ENCODE assay signal across 1 cellular context in the genomic region with DNA sequence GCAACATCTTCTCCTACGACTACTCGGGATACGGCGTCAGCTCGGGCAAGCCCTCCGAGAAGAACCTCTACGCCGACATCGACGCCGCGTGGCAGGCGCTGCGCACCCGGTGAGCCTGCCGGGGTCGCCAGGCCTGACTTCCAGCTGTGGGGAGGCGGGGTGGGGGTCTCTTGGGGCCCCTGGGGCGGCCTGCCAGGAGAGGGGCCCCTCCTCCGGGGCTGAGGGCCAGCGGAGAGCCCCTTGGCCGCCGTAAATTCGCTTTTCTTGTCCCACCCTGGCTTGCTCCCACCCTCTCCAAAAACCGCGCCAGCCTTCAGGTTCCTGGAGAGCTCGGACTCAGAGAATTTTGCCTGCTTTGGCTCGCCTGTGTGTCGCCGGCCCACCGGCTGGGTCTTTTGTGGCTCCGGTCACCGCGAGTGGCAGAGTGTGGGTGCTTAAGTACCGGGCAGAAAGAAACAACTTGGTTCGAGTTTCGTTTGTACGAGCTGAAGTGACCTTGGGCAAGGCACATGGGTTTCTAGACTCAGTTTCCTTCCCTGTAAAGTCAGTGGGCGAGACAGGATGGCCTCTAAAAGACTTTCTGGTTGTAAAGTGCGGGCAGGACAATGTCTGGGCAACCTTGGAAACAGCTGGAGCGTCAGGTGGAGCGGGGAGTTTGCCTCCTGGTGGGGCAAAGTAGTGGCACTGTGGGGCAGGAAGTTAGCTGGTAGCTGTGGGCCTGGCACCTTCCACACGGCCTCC.
TF ChIP-seq lines count a peak whose summit lies in the region.

No MANE protein-coding gene starts in this region.

TF ChIP-seq in HepG2, 621 proteins besides CTCF, POLR2A, EP300 and RAD21 (continued from another document and continues in another):
- TF ChIP-seq, protein P1, sequence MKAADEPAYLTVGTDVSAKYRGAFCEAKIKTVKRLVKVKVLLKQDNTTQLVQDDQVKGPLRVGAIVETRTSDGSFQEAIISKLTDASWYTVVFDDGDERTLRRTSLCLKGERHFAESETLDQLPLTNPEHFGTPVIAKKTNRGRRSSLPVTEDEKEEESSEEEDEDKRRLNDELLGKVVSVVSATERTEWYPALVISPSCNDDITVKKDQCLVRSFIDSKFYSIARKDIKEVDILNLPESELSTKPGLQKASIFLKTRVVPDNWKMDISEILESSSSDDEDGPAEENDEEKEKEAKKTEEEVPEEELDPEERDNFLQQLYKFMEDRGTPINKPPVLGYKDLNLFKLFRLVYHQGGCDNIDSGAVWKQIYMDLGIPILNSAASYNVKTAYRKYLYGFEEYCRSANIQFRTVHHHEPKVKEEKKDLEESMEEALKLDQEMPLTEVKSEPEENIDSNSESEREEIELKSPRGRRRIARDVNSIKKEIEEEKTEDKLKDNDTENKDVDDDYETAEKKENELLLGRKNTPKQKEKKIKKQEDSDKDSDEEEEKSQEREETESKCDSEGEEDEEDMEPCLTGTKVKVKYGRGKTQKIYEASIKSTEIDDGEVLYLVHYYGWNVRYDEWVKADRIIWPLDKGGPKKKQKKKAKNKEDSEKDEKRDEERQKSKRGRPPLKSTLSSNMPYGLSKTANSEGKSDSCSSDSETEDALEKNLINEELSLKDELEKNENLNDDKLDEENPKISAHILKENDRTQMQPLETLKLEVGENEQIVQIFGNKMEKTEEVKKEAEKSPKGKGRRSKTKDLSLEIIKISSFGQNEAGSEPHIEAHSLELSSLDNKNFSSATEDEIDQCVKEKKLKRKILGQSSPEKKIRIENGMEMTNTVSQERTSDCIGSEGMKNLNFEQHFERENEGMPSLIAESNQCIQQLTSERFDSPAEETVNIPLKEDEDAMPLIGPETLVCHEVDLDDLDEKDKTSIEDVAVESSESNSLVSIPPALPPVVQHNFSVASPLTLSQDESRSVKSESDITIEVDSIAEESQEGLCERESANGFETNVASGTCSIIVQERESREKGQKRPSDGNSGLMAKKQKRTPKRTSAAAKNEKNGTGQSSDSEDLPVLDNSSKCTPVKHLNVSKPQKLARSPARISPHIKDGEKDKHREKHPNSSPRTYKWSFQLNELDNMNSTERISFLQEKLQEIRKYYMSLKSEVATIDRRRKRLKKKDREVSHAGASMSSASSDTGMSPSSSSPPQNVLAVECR (CRISPR knock-in tag; IDR thresholded peaks at IDR 0.05; ENCODE audit: borderline replicate concordance): no peak
- TF ChIP-seq ZNF572 (CRISPR knock-in tag; IDR thresholded peaks at IDR 0.05) (no peak), TAF1 (CRISPR knock-in tag; IDR thresholded peaks at IDR 0.05) (0 out of 2 replicates have a peak, but pooled peaks have one; percentile 12), ZNF225 (CRISPR knock-in tag; IDR thresholded peaks at IDR 0.05) (no peak), ARNTL (CRISPR knock-in tag; IDR thresholded peaks at IDR 0.05) (no peak), HNRNPL (IDR thresholded peaks at IDR 0.05; ENCODE audit: low read depth, low read length) (peak; percentile 85), FOXM1 (CRISPR knock-in tag; IDR thresholded peaks at IDR 0.05) (no peak), ATF3 (CRISPR knock-in tag; IDR thresholded peaks at IDR 0.05) (no peak), ZNF761 (CRISPR knock-in tag; conservative IDR thresholded peaks at IDR 0.05) (no peak), TMF1 (CRISPR knock-in tag; IDR thresholded peaks at IDR 0.05; ENCODE audit: low read depth) (no peak), ZNF558 (CRISPR knock-in tag; IDR thresholded peaks at IDR 0.05; ENCODE audit: borderline replicate concordance) (no peak), LBX2 (CRISPR knock-in tag; IDR thresholded peaks at IDR 0.05; ENCODE audit: borderline replicate concordance) (no peak), ZNF788 (CRISPR knock-in tag; IDR thresholded peaks at IDR 0.05; ENCODE audit: borderline replicate concordance) (no peak), MED1 (CRISPR knock-in tag; IDR thresholded peaks at IDR 0.05) (no peak), ZNF652 (CRISPR knock-in tag; IDR thresholded peaks at IDR 0.05; ENCODE audit: borderline replicate concordance, low read depth) (no peak), ZC3H13 (CRISPR knock-in tag; IDR thresholded peaks at IDR 0.05) (0 out of 2 replicates have a peak, but pooled peaks have one; percentile 31), ZBTB42 (CRISPR knock-in tag; IDR thresholded peaks at IDR 0.05) (no peak), FOXK1 (CRISPR knock-in tag; IDR thresholded peaks at IDR 0.05; ENCODE audit: borderline replicate concordance, low read depth) (no peak), POLR2AphosphoS2 (IDR thresholded peaks at IDR 0.05; ENCODE audit: low read depth, low read length) (no peak), GATAD2A (CRISPR knock-in tag; IDR thresholded peaks at IDR 0.05) (0 out of 2 replicates have a peak, but pooled peaks have one; percentile 26), PHF5A (CRISPR knock-in tag; IDR thresholded peaks at IDR 0.05; ENCODE audit: low read depth, unreplicated experiment) (no peak), KLF13 (CRISPR knock-in tag; IDR thresholded peaks at IDR 0.05) (no peak), ZNF567 (CRISPR knock-in tag; IDR thresholded peaks at IDR 0.05; ENCODE audit: borderline replicate concordance) (no peak), SNAPC2 (CRISPR knock-in tag; IDR thresholded peaks at IDR 0.05) (no peak), MAFG (CRISPR knock-in tag; IDR thresholded peaks at IDR 0.05) (no peak), ZNF335 (CRISPR knock-in tag; IDR thresholded peaks at IDR 0.05) (0 out of 2 replicates have a peak, but pooled peaks have one; percentile 29), POGK (CRISPR knock-in tag; conservative IDR thresholded peaks at IDR 0.05) (no peak), MLLT10 (CRISPR knock-in tag; IDR thresholded peaks at IDR 0.05) (no peak), ZNF589 (CRISPR knock-in tag; conservative IDR thresholded peaks at IDR 0.05) (0 out of 2 replicates have a peak, but pooled peaks have one; percentile 13), ZNF138 (CRISPR knock-in tag; IDR thresholded peaks at IDR 0.05; ENCODE audit: low read depth) (no peak), ZNF775 (CRISPR knock-in tag; IDR thresholded peaks at IDR 0.05; ENCODE audit: borderline replicate concordance) (no peak), NONO (IDR thresholded peaks at IDR 0.05) (no peak), NONO (CRISPR knock-in tag; conservative IDR thresholded peaks at IDR 0.05) (no peak), KLF12 (CRISPR knock-in tag; IDR thresholded peaks at IDR 0.05; ENCODE audit: borderline replicate concordance) (no peak), STAT5B (CRISPR knock-in tag; IDR thresholded peaks at IDR 0.05) (no peak), KMT2B (CRISPR knock-in tag; IDR thresholded peaks at IDR 0.05) (peak; percentile 21; the same call in 1 of the 2 replicates), KDM1A (CRISPR knock-in tag; IDR thresholded peaks at IDR 0.05) (no peak), NFIB (CRISPR knock-in tag; IDR thresholded peaks at IDR 0.05; ENCODE audit: borderline replicate concordance) (no peak), SOX6 (IDR thresholded peaks at IDR 0.05) (no peak), SOX6 (CRISPR knock-in tag; IDR thresholded peaks at IDR 0.05) (no peak)
- TF ChIP-seq, protein P2, sequence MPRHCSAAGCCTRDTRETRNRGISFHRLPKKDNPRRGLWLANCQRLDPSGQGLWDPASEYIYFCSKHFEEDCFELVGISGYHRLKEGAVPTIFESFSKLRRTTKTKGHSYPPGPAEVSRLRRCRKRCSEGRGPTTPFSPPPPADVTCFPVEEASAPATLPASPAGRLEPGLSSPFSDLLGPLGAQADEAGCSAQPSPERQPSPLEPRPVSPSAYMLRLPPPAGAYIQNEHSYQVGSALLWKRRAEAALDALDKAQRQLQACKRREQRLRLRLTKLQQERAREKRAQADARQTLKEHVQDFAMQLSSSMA (CRISPR knock-in tag; IDR thresholded peaks at IDR 0.05): no peak
- TF ChIP-seq, protein P3, sequence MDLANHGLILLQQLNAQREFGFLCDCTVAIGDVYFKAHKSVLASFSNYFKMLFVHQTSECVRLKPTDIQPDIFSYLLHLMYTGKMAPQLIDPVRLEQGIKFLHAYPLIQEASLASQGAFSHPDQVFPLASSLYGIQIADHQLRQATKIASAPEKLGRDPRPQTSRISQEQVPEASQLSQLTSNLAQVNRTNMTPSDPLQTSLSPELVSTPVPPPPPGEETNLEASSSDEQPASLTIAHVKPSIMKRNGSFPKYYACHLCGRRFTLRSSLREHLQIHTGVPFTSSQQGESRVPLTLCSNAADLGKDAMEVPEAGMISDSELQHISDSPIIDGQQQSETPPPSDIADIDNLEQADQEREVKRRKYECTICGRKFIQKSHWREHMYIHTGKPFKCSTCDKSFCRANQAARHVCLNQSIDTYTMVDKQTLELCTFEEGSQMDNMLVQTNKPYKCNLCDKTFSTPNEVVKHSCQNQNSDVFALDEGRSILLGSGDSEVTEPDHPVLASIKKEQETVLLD (CRISPR knock-in tag; IDR thresholded peaks at IDR 0.05; ENCODE audit: low read depth): 0 out of 2 replicates have a peak, but pooled peaks have one; percentile 0
- TF ChIP-seq, protein P4, sequence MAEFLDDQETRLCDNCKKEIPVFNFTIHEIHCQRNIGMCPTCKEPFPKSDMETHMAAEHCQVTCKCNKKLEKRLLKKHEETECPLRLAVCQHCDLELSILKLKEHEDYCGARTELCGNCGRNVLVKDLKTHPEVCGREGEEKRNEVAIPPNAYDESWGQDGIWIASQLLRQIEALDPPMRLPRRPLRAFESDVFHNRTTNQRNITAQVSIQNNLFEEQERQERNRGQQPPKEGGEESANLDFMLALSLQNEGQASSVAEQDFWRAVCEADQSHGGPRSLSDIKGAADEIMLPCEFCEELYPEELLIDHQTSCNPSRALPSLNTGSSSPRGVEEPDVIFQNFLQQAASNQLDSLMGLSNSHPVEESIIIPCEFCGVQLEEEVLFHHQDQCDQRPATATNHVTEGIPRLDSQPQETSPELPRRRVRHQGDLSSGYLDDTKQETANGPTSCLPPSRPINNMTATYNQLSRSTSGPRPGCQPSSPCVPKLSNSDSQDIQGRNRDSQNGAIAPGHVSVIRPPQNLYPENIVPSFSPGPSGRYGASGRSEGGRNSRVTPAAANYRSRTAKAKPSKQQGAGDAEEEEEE (CRISPR knock-in tag; IDR thresholded peaks at IDR 0.05; ENCODE audit: borderline replicate concordance): no peak
- TF ChIP-seq, protein P5, sequence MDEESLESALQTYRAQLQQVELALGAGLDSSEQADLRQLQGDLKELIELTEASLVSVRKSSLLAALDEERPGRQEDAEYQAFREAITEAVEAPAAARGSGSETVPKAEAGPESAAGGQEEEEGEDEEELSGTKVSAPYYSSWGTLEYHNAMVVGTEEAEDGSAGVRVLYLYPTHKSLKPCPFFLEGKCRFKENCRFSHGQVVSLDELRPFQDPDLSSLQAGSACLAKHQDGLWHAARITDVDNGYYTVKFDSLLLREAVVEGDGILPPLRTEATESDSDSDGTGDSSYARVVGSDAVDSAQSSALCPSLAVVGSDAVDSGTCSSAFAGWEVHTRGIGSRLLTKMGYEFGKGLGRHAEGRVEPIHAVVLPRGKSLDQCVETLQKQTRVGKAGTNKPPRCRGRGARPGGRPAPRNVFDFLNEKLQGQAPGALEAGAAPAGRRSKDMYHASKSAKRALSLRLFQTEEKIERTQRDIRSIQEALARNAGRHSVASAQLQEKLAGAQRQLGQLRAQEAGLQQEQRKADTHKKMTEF (CRISPR knock-in tag; IDR thresholded peaks at IDR 0.05): 0 out of 2 replicates have a peak, but pooled peaks have one; percentile 5
- TF ChIP-seq, protein P6, sequence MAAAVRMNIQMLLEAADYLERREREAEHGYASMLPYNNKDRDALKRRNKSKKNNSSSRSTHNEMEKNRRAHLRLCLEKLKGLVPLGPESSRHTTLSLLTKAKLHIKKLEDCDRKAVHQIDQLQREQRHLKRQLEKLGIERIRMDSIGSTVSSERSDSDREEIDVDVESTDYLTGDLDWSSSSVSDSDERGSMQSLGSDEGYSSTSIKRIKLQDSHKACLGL (CRISPR knock-in tag; IDR thresholded peaks at IDR 0.05): peak; percentile 10; the same call in 1 of the 2 replicates
- TF ChIP-seq, protein P7, sequence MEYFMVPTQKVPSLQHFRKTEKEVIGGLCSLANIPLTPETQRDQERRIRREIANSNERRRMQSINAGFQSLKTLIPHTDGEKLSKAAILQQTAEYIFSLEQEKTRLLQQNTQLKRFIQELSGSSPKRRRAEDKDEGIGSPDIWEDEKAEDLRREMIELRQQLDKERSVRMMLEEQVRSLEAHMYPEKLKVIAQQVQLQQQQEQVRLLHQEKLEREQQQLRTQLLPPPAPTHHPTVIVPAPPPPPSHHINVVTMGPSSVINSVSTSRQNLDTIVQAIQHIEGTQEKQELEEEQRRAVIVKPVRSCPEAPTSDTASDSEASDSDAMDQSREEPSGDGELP (IDR thresholded peaks at IDR 0.05; ENCODE audit: borderline replicate concordance, low read depth): peak; percentile 81; the same call in 1 of the 2 replicates
- TF ChIP-seq, protein P8, sequence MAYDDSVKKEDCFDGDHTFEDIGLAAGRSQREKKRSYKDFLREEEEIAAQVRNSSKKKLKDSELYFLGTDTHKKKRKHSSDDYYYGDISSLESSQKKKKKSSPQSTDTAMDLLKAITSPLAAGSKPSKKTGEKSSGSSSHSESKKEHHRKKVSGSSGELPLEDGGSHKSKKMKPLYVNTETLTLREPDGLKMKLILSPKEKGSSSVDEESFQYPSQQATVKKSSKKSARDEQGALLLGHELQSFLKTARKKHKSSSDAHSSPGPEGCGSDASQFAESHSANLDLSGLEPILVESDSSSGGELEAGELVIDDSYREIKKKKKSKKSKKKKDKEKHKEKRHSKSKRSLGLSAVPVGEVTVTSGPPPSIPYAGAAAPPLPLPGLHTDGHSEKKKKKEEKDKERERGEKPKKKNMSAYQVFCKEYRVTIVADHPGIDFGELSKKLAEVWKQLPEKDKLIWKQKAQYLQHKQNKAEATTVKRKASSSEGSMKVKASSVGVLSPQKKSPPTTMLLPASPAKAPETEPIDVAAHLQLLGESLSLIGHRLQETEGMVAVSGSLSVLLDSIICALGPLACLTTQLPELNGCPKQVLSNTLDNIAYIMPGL (CRISPR knock-in tag; IDR thresholded peaks at IDR 0.05; ENCODE audit: borderline replicate concordance in 1 of 2, low read depth in 1 of 2): 0 out of 4 replicates have a peak, but pooled peaks of 1 of the 2 experiments have one; percentile 17
